24 cellular contexts compared by ENCODE assay signal in the genomic region with DNA sequence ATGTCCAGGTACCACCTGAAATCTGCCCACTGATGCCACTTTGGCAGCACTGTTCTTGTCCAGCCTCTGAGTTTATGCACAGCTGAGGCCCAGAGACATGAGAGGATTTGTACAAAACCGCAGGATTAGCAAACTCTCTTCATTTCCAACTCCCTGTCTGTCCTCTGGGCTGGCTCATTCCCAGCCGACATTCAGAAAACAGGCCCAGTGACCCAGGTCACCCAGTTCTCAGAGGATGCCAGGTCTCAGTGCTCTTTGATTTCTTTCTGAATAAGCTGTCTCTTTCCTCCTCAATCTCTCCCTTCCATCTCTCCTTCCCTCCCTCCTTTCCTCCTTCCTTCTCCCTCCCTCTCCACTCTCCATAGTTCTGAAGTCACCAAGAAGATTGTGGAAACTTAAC.
DNase-seq lines count a peak whose midpoint lies in the region; FAIRE-seq and TF ChIP-seq lines count a peak whose summit lies in the region.
"Had no signal": no experiment of that assay in that cellular context is flagged by ENCODE, and none has a peak within 500 bp of the region (broad histone marks: within the 10 kb centered on the region; RNA-seq: fewer than 3 reads in every experiment).

No MANE protein-coding gene starts in this region.

- H3K4me3 ChIP-seq in SJCRH30: no peak overlapping the region
- no peak overlapping the region for H3K4me3 ChIP-seq in testis
- H3K4me3 ChIP-seq: body of pancreas, right atrium auricular region, tibial artery had no signal

- intact Hi-C loops in testis (cut with DNase I; ENCODE audit: low total_unique reads): no loop called here

- H3K36me3 Mint-ChIP-seq in chondrocyte (ENCODE audit: low read depth): no peaks in the 10 kb centered on the region
- H3K36me3 Mint-ChIP-seq: activated naive CD8-positive, alpha-beta T cell treated with anti-CD3 and anti-CD28 coated beads, Interleukin-2, amount 10 ng/mL, durations not matched to agents 7 days and 5 days; CD14-positive monocyte had no signal

- peaks cover 10% of the 10 kb centered on the region for H3K4me1 Mint-ChIP-seq in chondrocyte (ENCODE audit: low read depth)
- H3K4me1 Mint-ChIP-seq: activated CD4-positive, alpha-beta memory T cell treated with anti-CD3 and anti-CD28 coated beads, Interleukin-2, amount 10 ng/mL, durations not matched to agents 7 days and 5 days; activated naive CD8-positive, alpha-beta T cell treated with anti-CD3 and anti-CD28 coated beads, Interleukin-2, amount 10 ng/mL, durations not matched to agents 7 days and 5 days; CD14-positive monocyte; stimulated activated naive CD8-positive, alpha-beta T cell treated with anti-CD3 and anti-CD28 coated beads, Interleukin-15, amount 100 ng/mL, for 72 hours had no signal

- no peak for TF ChIP-seq POLR2A in testis (IDR thresholded peaks at IDR 0.05)
- no peak for TF ChIP-seq POLR2A in GM12892 (IDR thresholded peaks at IDR 0.05; ENCODE audit: low read depth, low read length)

- H3K9me3 ChIP-seq in SJCRH30 (replicated peaks) (peaks cover 8% of the 10 kb centered on the region; the same call in 1 of the 2 replicates), testis (no peaks in the 10 kb centered on the region)

- H3K27me3 ChIP-seq in SJCRH30 (0 out of 2 replicates have a peak, but pooled peaks cover 8% of the 10 kb centered on the region), testis (no peaks in the 10 kb centered on the region)
- H3K27me3 ChIP-seq: body of pancreas, right atrium auricular region had no signal

- H3K4me1 ChIP-seq in SJCRH30 (peaks cover 43% of the 10 kb centered on the region), testis (peaks cover 23% of the 10 kb centered on the region)
- H3K4me1 ChIP-seq: body of pancreas, right atrium auricular region had no signal

- H3K27ac Mint-ChIP-seq in chondrocyte (ENCODE audit: unreplicated experiment): peak overlapping the region; percentile 39
- H3K27ac Mint-ChIP-seq: activated CD4-positive, alpha-beta memory T cell treated with anti-CD3 and anti-CD28 coated beads, Interleukin-2, amount 10 ng/mL, durations not matched to agents 7 days and 5 days; activated naive CD8-positive, alpha-beta T cell treated with anti-CD3 and anti-CD28 coated beads, Interleukin-2, amount 10 ng/mL, durations not matched to agents 7 days and 5 days; CD14-positive monocyte; memory B cell; naive thymus-derived CD4-positive, alpha-beta T cell; stimulated activated naive CD8-positive, alpha-beta T cell treated with anti-CD3 and anti-CD28 coated beads, Interleukin-15, amount 100 ng/mL, for 72 hours had no signal

- no peak for FAIRE-seq in GM12892 (lab: Jason Lieb, UNC)
- FAIRE-seq: colon, D721Med had no signal

- TF ChIP-seq CTCF in chondrocyte (IDR thresholded peaks at IDR 0.05) (no peak), testis (IDR thresholded peaks at IDR 0.05) (no peak)

- no peak overlapping the region for H3K4me3 Mint-ChIP-seq in chondrocyte (ENCODE audit: unreplicated experiment)
- H3K4me3 Mint-ChIP-seq: activated CD4-positive, alpha-beta memory T cell treated with anti-CD3 and anti-CD28 coated beads, Interleukin-2, amount 10 ng/mL, durations not matched to agents 7 days and 5 days; activated naive CD8-positive, alpha-beta T cell treated with anti-CD3 and anti-CD28 coated beads, Interleukin-2, amount 10 ng/mL, durations not matched to agents 7 days and 5 days; CD14-positive monocyte; memory B cell; naive thymus-derived CD4-positive, alpha-beta T cell; stimulated activated naive CD8-positive, alpha-beta T cell treated with anti-CD3 and anti-CD28 coated beads, Interleukin-15, amount 100 ng/mL, for 72 hours had no signal

- H3K36me3 ChIP-seq in SJCRH30: no peaks in the 10 kb centered on the region
- no peaks in the 10 kb centered on the region for H3K36me3 ChIP-seq in testis (ENCODE audit: low read depth, missing control alignments)
- H3K36me3 ChIP-seq: right atrium auricular region, tibial artery had no signal

- peaks cover 48% of the 10 kb centered on the region for H3K27me3 Mint-ChIP-seq in chondrocyte (ENCODE audit: low read depth)

- WGBS in testis, 2 donors: 17 to 36% methylated on average over 2 of the region's 2 CpGs

- no peaks in the 10 kb centered on the region for H3K9me3 Mint-ChIP-seq in chondrocyte (ENCODE audit: low read depth)
- H3K9me3 Mint-ChIP-seq: activated CD4-positive, alpha-beta memory T cell treated with anti-CD3 and anti-CD28 coated beads, Interleukin-2, amount 10 ng/mL, durations not matched to agents 7 days and 5 days had no signal

- no peak overlapping the region for H3K27ac ChIP-seq in SJCRH30
- no peak overlapping the region for H3K27ac ChIP-seq in testis
- H3K27ac ChIP-seq: body of pancreas, HL-60, right atrium auricular region, tibial artery had no signal

- peak; percentile 68 to 87 for DNase-seq in SJCRH30
- no peak for DNase-seq in chondrocyte (ENCODE audit: low spot score)
- peak; percentile 11 for DNase-seq in mucosa of gallbladder (ENCODE audit: low spot score)
- peak; percentile 53 for DNase-seq in testis
- no peak for DNase-seq in central memory CD4-positive, alpha-beta T cell
- DNase-seq in GM12892 (ENCODE audit: insufficient read length): no peak
- DNase-seq in stimulated activated naive CD4-positive, alpha-beta T cell (lab: John Stamatoyannopoulos, UW): no peak
- DNase-seq: activated CD4-positive, alpha-beta memory T cell treated with anti-CD3 and anti-CD28 coated beads, Interleukin-2, amount 10 ng/mL, durations not matched to agents 7 days and 5 days; activated naive CD8-positive, alpha-beta T cell treated with anti-CD3 and anti-CD28 coated beads, Interleukin-2, amount 10 ng/mL, durations not matched to agents 7 days and 5 days; kidney glomerular epithelial cell; naive thymus-derived CD4-positive, alpha-beta T cell; NCI-H1105 treated with DMSO at 0.1 percent for 48 hours; NCI-H2029; NCI-H774; Right ventricle myocardium superior; stimulated activated naive CD8-positive, alpha-beta T cell treated with anti-CD3 and anti-CD28 coated beads, Interleukin-15, amount 100 ng/mL, for 72 hours had no signal

Comparison
In these comparisons a context has a peak if more than half of its experiments do, and no peak if none do; other contexts are left out.
1. DNase-seq: peak in SJCRH30 (2 of 2), mucosa of gallbladder (single experiment) and testis (single experiment); none in chondrocyte (single experiment), central memory CD4-positive, alpha-beta T cell (single experiment), GM12892 (single experiment) and stimulated activated naive CD4-positive, alpha-beta T cell (0 of 6).